ENCODE assay signal across 8 cellular contexts in the genomic region with DNA sequence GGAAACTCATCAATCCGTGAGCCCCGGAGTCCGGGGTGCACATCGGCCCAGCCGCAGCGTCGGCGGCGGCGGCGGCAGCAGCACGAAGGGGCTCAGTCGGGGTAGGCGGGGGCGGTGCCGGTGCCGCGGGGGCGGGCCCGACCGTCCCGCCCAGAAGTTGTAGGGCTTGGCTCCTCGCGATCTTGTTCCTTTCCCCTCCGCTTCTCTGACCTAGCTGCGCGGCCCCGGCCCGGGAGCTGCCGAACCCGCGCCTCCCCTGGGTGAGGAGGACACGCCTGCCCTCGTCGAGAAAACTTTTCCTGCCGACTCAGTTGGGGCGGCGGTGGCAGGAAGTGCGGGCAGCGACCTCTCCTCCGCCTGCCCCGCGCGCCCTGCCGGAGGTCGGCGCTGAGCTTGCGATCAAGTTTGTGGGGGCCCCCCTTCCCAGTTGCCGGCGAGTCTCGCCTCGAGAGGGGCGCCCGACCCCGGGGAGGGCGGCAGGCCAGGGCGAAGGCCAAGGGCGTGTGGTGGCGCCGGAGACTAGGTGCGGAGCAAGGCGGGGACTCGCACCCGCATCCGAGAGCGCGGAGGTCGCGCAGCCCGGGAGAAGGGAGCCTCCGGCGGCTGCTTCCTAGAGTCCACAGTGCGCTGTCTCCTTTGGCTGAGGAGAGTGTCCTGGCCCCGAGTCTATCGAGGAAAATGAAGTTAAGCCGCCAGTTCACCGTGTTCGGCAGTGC.
DNase-seq lines count a peak whose midpoint lies in the region; ATAC-seq and TF ChIP-seq lines count a peak whose summit lies in the region.

TSS of gene MAN2A1 (plus strand) at position 188 of the 716 bp plus-strand sequence. CDS start at position 679, 491 bp downstream.

- peak within 1 kb of the TSS; percentile 84 for H3K27ac ChIP-seq in VCaP

- no peak for TF ChIP-seq CTCF in VCaP (conservative IDR thresholded peaks at IDR 0.05)
- TF ChIP-seq CTCF in cardiac fibroblast (IDR thresholded peaks at IDR 0.05; ENCODE audit: low read depth, low read length), result peak; percentile 0

- ATAC-seq in HG02840 (IDR thresholded peaks at IDR 0.05; ENCODE audit: low FRiP score, unreplicated experiment), result peak; percentile 56

- H3K4me3 ChIP-seq in cardiac fibroblast (replicated peaks in 1 of 2; ENCODE audit: low read depth in 2 of 2, low read length in 2 of 2), result peak within 1 kb of the TSS; percentile 86 to 87

- DNase-seq in DMS153 (lab: John Stamatoyannopoulos, UW) (peak; percentile 20), DMS153 treated with DMSO at 0.1 percent for 48 hours (lab: John Stamatoyannopoulos, UW; ENCODE audit: unreplicated experiment) (no peak), NCI-H2029 (lab: John Stamatoyannopoulos, UW) (peak; percentile 43), cardiac fibroblast (ENCODE audit: low read depth in 2 of 2) (peak; percentile 76), iris pigment epithelial cell (ENCODE audit: low read depth) (peak; percentile 70)
- DNase-seq in stimulated activated CD4-positive, alpha-beta T cell treated with anti-CD3 and anti-CD28 coated beads, Interleukin-15, amount 100 ng/mL, for 1 hour (ENCODE audit: low read depth in 1 of 2, low spot score in 1 of 2), result peak; percentile 59 to 69
